In the genomic region with DNA sequence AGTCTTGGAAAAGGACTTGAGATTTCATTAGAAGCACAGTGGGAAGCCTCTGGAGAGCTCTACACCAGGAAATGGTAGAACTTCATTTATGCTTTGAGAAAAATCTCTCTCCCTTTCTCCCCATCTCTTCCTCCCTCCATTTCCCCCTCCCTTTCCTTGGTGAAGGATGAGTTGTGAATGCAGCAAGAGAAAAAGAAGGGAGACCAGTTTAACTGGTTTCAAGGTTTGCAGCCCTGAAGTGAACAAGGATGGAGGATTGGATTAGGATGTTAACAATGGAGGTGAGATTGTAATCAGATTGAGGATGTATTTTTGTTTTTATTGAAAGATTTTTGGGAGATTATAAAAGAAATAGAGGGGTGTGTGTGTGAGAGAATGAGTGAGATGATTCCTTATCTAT, we compare ENCODE assay signal across 21 cellular contexts.
"Had no signal": no experiment of that assay in that cellular context is flagged by ENCODE, and none has a peak within 500 bp of the region (broad histone marks: within the 10 kb centered on the region; RNA-seq: fewer than 3 reads in every experiment).

No MANE protein-coding gene starts in this region.

- H3K9me3 ChIP-seq: body of pancreas, tibial artery had no signal

- H3K36me3 ChIP-seq: tibial artery had no signal

- H3K27ac Mint-ChIP-seq: activated CD4-positive, alpha-beta T cell treated with anti-CD3 and anti-CD28 coated beads, Interleukin-2, amount 10 ng/mL, durations not matched to agents 24 days and 14 days; activated CD8-positive, alpha-beta T cell treated with anti-CD3 and anti-CD28 coated beads for 36 hours; activated naive CD8-positive, alpha-beta T cell treated with anti-CD3 and anti-CD28 coated beads, Interleukin-2, amount 10 ng/mL, durations not matched to agents 7 days and 5 days; activated T-cell treated with anti-CD3 and anti-CD28 coated beads, Interleukin-2, amount 50 U/mL, for 24 hours; activated T-helper 2 cell treated with anti-CD3 and anti-CD28 coated beads, Interferon-gamma antibody, Interleukin-2, Interleukin-4, amounts not matched to agents 10 μg/mL and 5 μg/mL and 100 μg/mL, durations not matched to agents 14 hours and 24 hours and 36 hours had no signal

- H3K4me3 ChIP-seq: body of pancreas, dorsolateral prefrontal cortex, tibial artery had no signal

- H3K27me3 ChIP-seq: body of pancreas, dorsolateral prefrontal cortex, tibial artery had no signal

- FAIRE-seq: colon, frontal cortex had no signal

- H3K4me3 Mint-ChIP-seq: activated CD4-positive, alpha-beta T cell treated with anti-CD3 and anti-CD28 coated beads, Interleukin-2, amount 10 ng/mL, durations not matched to agents 24 days and 14 days; activated CD8-positive, alpha-beta T cell treated with anti-CD3 and anti-CD28 coated beads for 36 hours; activated naive CD8-positive, alpha-beta T cell treated with anti-CD3 and anti-CD28 coated beads, Interleukin-2, amount 10 ng/mL, durations not matched to agents 7 days and 5 days; activated T-cell treated with anti-CD3 and anti-CD28 coated beads, Interleukin-2, amount 50 U/mL, for 24 hours had no signal

- ATAC-seq: activated CD8-positive, alpha-beta T cell treated with anti-CD3 and anti-CD28 coated beads for 36 hours; body of pancreas; left ventricle myocardium superior had no signal

- H3K27ac ChIP-seq: body of pancreas, tibial artery had no signal

- H3K9me3 Mint-ChIP-seq: activated CD4-positive, alpha-beta T cell treated with anti-CD3 and anti-CD28 coated beads, Interleukin-2, amount 10 ng/mL, durations not matched to agents 24 days and 14 days; activated CD8-positive, alpha-beta T cell treated with anti-CD3 and anti-CD28 coated beads for 36 hours; activated naive CD8-positive, alpha-beta T cell treated with anti-CD3 and anti-CD28 coated beads, Interleukin-2, amount 10 ng/mL, durations not matched to agents 7 days and 5 days; activated T-cell treated with anti-CD3 and anti-CD28 coated beads, Interleukin-2, amount 50 U/mL, for 24 hours; activated T-helper 2 cell treated with anti-CD3 and anti-CD28 coated beads, Interferon-gamma antibody, Interleukin-2, Interleukin-4, amounts not matched to agents 10 μg/mL and 5 μg/mL and 100 μg/mL, durations not matched to agents 14 hours and 24 hours and 36 hours had no signal

- H3K27me3 Mint-ChIP-seq: activated CD8-positive, alpha-beta T cell treated with anti-CD3 and anti-CD28 coated beads for 36 hours; activated T-cell treated with anti-CD3 and anti-CD28 coated beads, Interleukin-2, amount 50 U/mL, for 24 hours had no signal

- DNase-seq: activated CD4-positive, alpha-beta T cell treated with anti-CD3 and anti-CD28 coated beads, Interleukin-2, amount 10 ng/mL, durations not matched to agents 24 days and 14 days; activated CD8-positive, alpha-beta T cell treated with anti-CD3 and anti-CD28 coated beads for 36 hours; activated naive CD4-positive, alpha-beta T cell treated with Interleukin-2 at 50 U/mL for 16 hours; activated naive CD8-positive, alpha-beta T cell treated with anti-CD3 and anti-CD28 coated beads, Interleukin-2, amount 10 ng/mL, durations not matched to agents 7 days and 5 days; activated T-cell treated with anti-CD3 and anti-CD28 coated beads, Interleukin-2, amount 50 U/mL, for 24 hours; amygdala; body of pancreas; caudate nucleus; dorsolateral prefrontal cortex; head of caudate nucleus; kidney glomerular epithelial cell; left ventricle myocardium superior; stimulated activated CD4-positive, alpha-beta T cell treated with anti-CD3 and anti-CD28 coated beads, Interleukin-12 subunit alpha, Interleukin-12 subunit beta, amount 100 ng/mL, for 4 hours; stimulated activated CD4-positive, alpha-beta T cell treated with anti-CD3 and anti-CD28 coated beads, Interleukin-1b, Interleukin-23, amount 100 ng/mL, for 48 hours; stimulated activated naive CD4-positive, alpha-beta T cell treated with Interleukin-2 at 50 U/mL for 16 hours; substantia nigra; T-helper 9 cell; tibial artery had no signal
